Comparison of ENCODE assay signal across 15 cellular contexts in genomic region chr6:3625980-3626533, GRCh38.
"Had no signal": no experiment of that assay in that cellular context is flagged by ENCODE, and none has a peak within 500 bp of the region (broad histone marks: within the 10 kb centered on the region; RNA-seq: fewer than 3 reads in every experiment).

No MANE protein-coding gene starts in this region.

- H3K9me3 ChIP-seq: thoracic aorta, upper lobe of right lung had no signal

- H3K27ac Mint-ChIP-seq: activated naive CD8-positive, alpha-beta T cell; effector memory CD8-positive, alpha-beta T cell; mesothelial cell of epicardium; natural killer cell treated with Interleukin-12 subunit alpha and Interleukin-12 subunit beta and Interleukin-15 and Interleukin-18, amount 100 ng/mL, for 72 hours; stimulated activated memory B cell treated with anti-CD40 and anti-IgM and Interleukin-4, amounts not matched to agents 10 μg/mL and 1 μg/mL and 100 μg/mL, for 72 hours had no signal

- H3K4me3 Mint-ChIP-seq: activated naive CD8-positive, alpha-beta T cell; effector memory CD8-positive, alpha-beta T cell; mesothelial cell of epicardium; natural killer cell treated with Interleukin-12 subunit alpha and Interleukin-12 subunit beta and Interleukin-15 and Interleukin-18, amount 100 ng/mL, for 72 hours; stimulated activated memory B cell treated with anti-CD40 and anti-IgM and Interleukin-4, amounts not matched to agents 10 μg/mL and 1 μg/mL and 100 μg/mL, for 72 hours had no signal

- H3K9me3 Mint-ChIP-seq: natural killer cell treated with Interleukin-12 subunit alpha and Interleukin-12 subunit beta and Interleukin-15 and Interleukin-18, amount 100 ng/mL, for 72 hours; stimulated activated memory B cell treated with anti-CD40 and anti-IgM and Interleukin-4, amounts not matched to agents 10 μg/mL and 1 μg/mL and 100 μg/mL, for 72 hours had no signal

- H3K79me2 ChIP-seq: hepatocyte had no signal

- H3K27me3 ChIP-seq: hepatocyte had no signal

- H3K27ac ChIP-seq: hepatocyte, thoracic aorta, upper lobe of right lung, VCaP had no signal

- H2AFZ ChIP-seq: hepatocyte had no signal

- H3K4me1 ChIP-seq: upper lobe of right lung had no signal

- DNase-seq: activated CD4-positive, alpha-beta T cell treated with anti-CD3 and anti-CD28 coated beads, Interleukin-2, amount 50 U/mL, for 4 hours; dermis blood vessel endothelial cell; effector memory CD8-positive, alpha-beta T cell; stimulated activated CD4-positive, alpha-beta T cell treated with anti-CD3 and anti-CD28 coated beads, Interleukin-4, amount 100 ng/mL, for 4 hours; upper lobe of right lung had no signal

- H3K4me3 ChIP-seq: hepatocyte, smooth muscle cell, thoracic aorta, upper lobe of right lung had no signal

- ATAC-seq: effector memory CD8-positive, alpha-beta T cell; natural killer cell treated with Interleukin-12 subunit alpha and Interleukin-12 subunit beta and Interleukin-15 and Interleukin-18, amount 100 ng/mL, for 72 hours; sciatic nerve; stimulated activated memory B cell treated with anti-CD40 and anti-IgM and Interleukin-4, amounts not matched to agents 10 μg/mL and 1 μg/mL and 100 μg/mL, for 72 hours; upper lobe of right lung had no signal

- H3K27me3 Mint-ChIP-seq: activated naive CD8-positive, alpha-beta T cell had no signal

- FAIRE-seq: islet of Langerhans had no signal

- H3K4me2 ChIP-seq: hepatocyte, smooth muscle cell had no signal

- H3K4me1 Mint-ChIP-seq: stimulated activated memory B cell treated with anti-CD40 and anti-IgM and Interleukin-4, amounts not matched to agents 10 μg/mL and 1 μg/mL and 100 μg/mL, for 72 hours had no signal

- H3K36me3 Mint-ChIP-seq: activated naive CD8-positive, alpha-beta T cell; mesothelial cell of epicardium; natural killer cell treated with Interleukin-12 subunit alpha and Interleukin-12 subunit beta and Interleukin-15 and Interleukin-18, amount 100 ng/mL, for 72 hours; stimulated activated memory B cell treated with anti-CD40 and anti-IgM and Interleukin-4, amounts not matched to agents 10 μg/mL and 1 μg/mL and 100 μg/mL, for 72 hours had no signal

- H3K36me3 ChIP-seq: thoracic aorta, upper lobe of right lung had no signal
